ENCODE assay signal across 24 cellular contexts in genomic region chr15:70449311-70450141, GRCh38.
"Had no signal": no experiment of that assay in that cellular context is flagged by ENCODE, and none has a peak within 500 bp of the region (broad histone marks: within the 10 kb centered on the region; RNA-seq: fewer than 3 reads in every experiment).

No MANE protein-coding gene starts in this region.

- H3K27ac Mint-ChIP-seq: endodermal cell; neural progenitor cell; progenitor cell of endocrine pancreas; stimulated activated naive B cell treated with anti-CD40 and anti-IgM and Interleukin-4, amounts not matched to agents 10 μg/mL and 1 μg/mL and 100 μg/mL, for 72 hours; stimulated activated naive CD8-positive, alpha-beta T cell treated with anti-CD3 and anti-CD28 coated beads, Interleukin-15, Interleukin-2, amounts not matched to agents 100 ng/mL and 50 ng/mL, for 24 hours had no signal

- H3K36me3 ChIP-seq: gastrocnemius medialis, lower lobe of right lung, neural progenitor cell, right lobe of liver, thoracic aorta, tibial nerve, upper lobe of left lung, uterus had no signal

- H3K36me3 Mint-ChIP-seq: neural progenitor cell had no signal

- DNase-seq: dorsolateral prefrontal cortex; effector CD4-positive, alpha-beta T cell; endodermal cell; foreskin fibroblast; gastrocnemius medialis; head of caudate nucleus; left ventricle myocardium superior; lower lobe of right lung; right lobe of liver; small intestine; stimulated activated CD4-positive, alpha-beta T cell treated with anti-CD3 and anti-CD28 coated beads, Interleukin-15, amount 100 ng/mL, for 24 hours; stimulated activated CD4-positive, alpha-beta T cell treated with anti-CD3 and anti-CD28 coated beads, Interleukin-2, amount 100 ng/mL, for 48 hours; stimulated activated naive B cell treated with anti-CD40 and anti-IgM and Interleukin-4, amounts not matched to agents 10 μg/mL and 1 μg/mL and 100 μg/mL, for 72 hours; upper lobe of left lung; uterus had no signal

- H3K9me3 Mint-ChIP-seq: endodermal cell; nephron; neural progenitor cell; stimulated activated naive B cell treated with anti-CD40 and anti-IgM and Interleukin-4, amounts not matched to agents 10 μg/mL and 1 μg/mL and 100 μg/mL, for 72 hours; stimulated activated naive CD8-positive, alpha-beta T cell treated with anti-CD3 and anti-CD28 coated beads, Interleukin-15, Interleukin-2, amounts not matched to agents 100 ng/mL and 50 ng/mL, for 24 hours had no signal

- ATAC-seq: esophagus mucosa, gastrocnemius medialis, left ventricle myocardium superior, lower lobe of right lung, right lobe of liver had no signal

- H3K27me3 ChIP-seq: gastrocnemius medialis, right lobe of liver, tibial nerve, upper lobe of left lung, uterus had no signal

- H3K27ac ChIP-seq: dorsolateral prefrontal cortex, epithelial cell of prostate, gastrocnemius medialis, lower lobe of right lung, neural progenitor cell, parathyroid adenoma, right lobe of liver, thoracic aorta, tibial nerve, upper lobe of left lung, uterus had no signal

- H3K4me2 ChIP-seq: neural progenitor cell had no signal

- H3K4me1 ChIP-seq: gastrocnemius medialis, parathyroid adenoma, uterus had no signal

- H3K9ac ChIP-seq: neural progenitor cell, parathyroid adenoma had no signal

- H3K4me3 Mint-ChIP-seq: endodermal cell; nephron; neural progenitor cell; stimulated activated naive B cell treated with anti-CD40 and anti-IgM and Interleukin-4, amounts not matched to agents 10 μg/mL and 1 μg/mL and 100 μg/mL, for 72 hours; stimulated activated naive CD8-positive, alpha-beta T cell treated with anti-CD3 and anti-CD28 coated beads, Interleukin-15, Interleukin-2, amounts not matched to agents 100 ng/mL and 50 ng/mL, for 24 hours had no signal

- H3K9me3 ChIP-seq: gastrocnemius medialis, lower lobe of right lung, right lobe of liver, thoracic aorta, tibial nerve, upper lobe of left lung, uterus had no signal

- H2AFZ ChIP-seq: neural progenitor cell, parathyroid adenoma had no signal

- H3K79me2 ChIP-seq: parathyroid adenoma had no signal

- H3K4me3 ChIP-seq: dorsolateral prefrontal cortex, gastrocnemius medialis, lower lobe of right lung, neural progenitor cell, right lobe of liver, thoracic aorta, tibial nerve, upper lobe of left lung, uterus had no signal
